12 cellular contexts compared by ENCODE assay signal in the genomic region with DNA sequence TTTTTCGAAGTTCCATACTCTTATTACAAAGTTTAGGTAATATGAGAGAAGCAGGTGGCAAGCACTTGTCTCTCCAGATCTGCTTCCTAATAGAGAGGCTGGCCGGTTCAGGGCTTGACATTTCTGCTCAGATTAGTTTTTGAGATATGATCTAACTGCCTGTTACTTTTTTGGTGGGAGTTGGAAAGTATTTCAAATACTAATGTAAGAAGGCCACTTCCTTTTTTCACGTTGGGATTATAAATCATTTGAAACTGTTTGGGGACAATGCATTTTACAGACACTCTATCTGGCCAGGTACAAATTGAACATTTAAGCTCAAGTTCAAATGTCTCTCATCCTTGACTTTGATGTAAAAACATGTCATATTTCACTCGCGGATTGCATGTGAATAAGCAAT.
"Had no signal": no experiment of that assay in that cellular context is flagged by ENCODE, and none has a peak within 500 bp of the region (broad histone marks: within the 10 kb centered on the region; RNA-seq: fewer than 3 reads in every experiment).

No MANE protein-coding gene starts in this region.

- H3K27ac Mint-ChIP-seq: activated naive CD8-positive, alpha-beta T cell; memory B cell; naive thymus-derived CD4-positive, alpha-beta T cell; stimulated activated naive CD8-positive, alpha-beta T cell treated with anti-CD3 and anti-CD28 coated beads, Interleukin-15, Interleukin-2, amounts not matched to agents 100 ng/mL and 50 ng/mL, for 24 hours had no signal

- ATAC-seq: left ventricle myocardium superior; naive thymus-derived CD4-positive, alpha-beta T cell had no signal

- H3K27ac ChIP-seq: cardiac muscle cell, prostate gland, right atrium auricular region, transverse colon had no signal

- DNase-seq: activated CD4-positive, alpha-beta T cell treated with anti-CD3 and anti-CD28 coated beads, Interleukin-2, amount 50 U/mL, for 4 hours; left ventricle myocardium superior; naive thymus-derived CD4-positive, alpha-beta T cell; stimulated activated CD4-positive, alpha-beta T cell treated with anti-CD3 and anti-CD28 coated beads, Interleukin-2, amount 100 ng/mL, for 24 hours; transverse colon; uterus had no signal

- H3K36me3 Mint-ChIP-seq: activated naive CD8-positive, alpha-beta T cell had no signal

- H3K4me1 ChIP-seq: prostate gland, right atrium auricular region, uterus had no signal

- H3K27me3 Mint-ChIP-seq: memory B cell had no signal

- H3K4me3 ChIP-seq: cardiac muscle cell, prostate gland, right atrium auricular region, transverse colon, uterus had no signal

- H3K36me3 ChIP-seq: cardiac muscle cell, prostate gland, right atrium auricular region, transverse colon, uterus had no signal

- H3K27me3 ChIP-seq: cardiac muscle cell, right atrium auricular region, transverse colon, uterus had no signal

- H3K4me3 Mint-ChIP-seq: activated naive CD8-positive, alpha-beta T cell; memory B cell; naive thymus-derived CD4-positive, alpha-beta T cell; stimulated activated naive CD8-positive, alpha-beta T cell treated with anti-CD3 and anti-CD28 coated beads, Interleukin-15, Interleukin-2, amounts not matched to agents 100 ng/mL and 50 ng/mL, for 24 hours had no signal

- H3K9me3 ChIP-seq: prostate gland had no signal
